20 cellular contexts compared by ENCODE assay signal in the genomic region with DNA sequence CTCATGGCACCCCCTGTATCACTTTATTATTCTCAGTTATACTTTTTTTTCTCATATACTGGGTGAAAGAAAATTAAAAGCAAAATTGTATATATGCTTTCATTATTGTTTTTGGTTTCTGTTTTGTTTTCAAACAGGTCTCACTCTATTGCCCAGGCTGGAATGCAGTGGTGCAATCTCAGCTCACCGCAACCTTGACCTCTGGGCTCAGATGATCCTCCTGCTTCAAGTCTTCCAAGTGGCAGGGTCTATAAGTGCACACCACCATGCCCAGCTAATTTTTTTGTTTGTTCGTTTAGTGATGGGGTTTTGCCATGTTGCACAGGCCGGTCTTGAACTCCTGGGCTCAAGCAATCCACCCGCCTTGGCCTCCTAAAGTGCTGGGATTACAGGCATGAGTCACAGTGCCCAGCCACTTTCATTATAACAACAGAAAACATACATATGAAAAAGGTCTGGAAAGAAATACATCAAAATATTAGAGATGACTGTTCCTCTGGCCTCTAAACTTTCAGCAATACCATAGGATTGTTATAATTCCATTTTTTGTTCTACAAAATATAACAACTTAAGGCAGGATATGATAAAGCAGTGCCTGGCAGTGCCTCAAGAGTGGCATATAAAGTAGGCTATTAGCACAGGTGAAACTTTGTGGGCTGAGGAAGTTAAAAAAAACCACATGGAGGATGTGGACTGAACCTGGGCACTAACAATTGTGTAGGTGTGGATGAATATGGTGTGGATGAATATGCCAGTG. TPM values are rescaled to one million over a fixed set of nuclear protein-coding genes. Genes with fewer than 3 reads are reported as not detected.
DNase-seq lines count a peak whose midpoint lies in the region; ATAC-seq, FAIRE-seq and TF ChIP-seq lines count a peak whose summit lies in the region.
"Had no signal": no experiment of that assay in that cellular context is flagged by ENCODE, and none has a peak within 500 bp of the region (broad histone marks: within the 10 kb centered on the region; RNA-seq: fewer than 3 reads in every experiment).

No MANE protein-coding gene starts in this region.

- H3K36me3 ChIP-seq in HepG2 (replicated peaks in 1 of 2; ENCODE audit: control insufficient read depth in 1 of 2, insufficient read depth in 2 of 2, low read length in 2 of 2), result no peaks in the 10 kb centered on the region
- H3K36me3 ChIP-seq: BLaER1 treated with 17β-estradiol and CSF1 and Interleukin-3, amounts not matched to agents 10 nM and 100 nM; left ventricle myocardium inferior; spleen had no signal

- TF ChIP-seq POLR2A in HepG2 (IDR thresholded peaks at IDR 0.05; ENCODE audit: insufficient read depth in 1 of 2, low read depth in 2 of 2, low read length in 2 of 2), result no peak

- no peak overlapping the region for H3K27ac ChIP-seq in HepG2 (ENCODE audit: extremely low read length, insufficient read depth, low read length)
- H3K27ac ChIP-seq: 22Rv1; BLaER1 treated with 17β-estradiol and CSF1 and Interleukin-3, amounts not matched to agents 10 nM and 100 nM; left ventricle myocardium inferior had no signal

- TF ChIP-seq EP300 in HepG2 (IDR thresholded peaks at IDR 0.05; ENCODE audit: low read depth in 2 of 2, low read length in 2 of 2) (peak in 1 of 2 experiments; percentile 69; a peak in 2 of 4 replicates), HepG2 (CRISPR knock-in tag; IDR thresholded peaks at IDR 0.05; ENCODE audit: borderline replicate concordance) (peak; percentile 47; the same call in 1 of the 2 replicates)

- CTCF ChIA-PET in activated naive CD4-positive, alpha-beta T cell treated with anti-CD3 and anti-CD28 coated beads for 36 hours (lab: Charles Lee), result no interaction called here
- CTCF ChIA-PET in MCF 10A (lab: Yijun Ruan, JAX), result interaction anchor here (0.6 to 1.2 kb wide), 4 partner anchors 18 to 533 kb away, joined by 3 read pairs; no protein-coding TSS in a partner anchor
- CTCF ChIA-PET in HepG2 (lab: Yijun Ruan, JAX; ENCODE audit: low intra/inter-chr PET ratio, low total read pairs), result no interaction called here

- H3K27ac Mint-ChIP-seq in activated naive CD4-positive, alpha-beta T cell treated with anti-CD3 and anti-CD28 coated beads, Interleukin-2, amount 50 U/mL, for 24 hours, result peak overlapping the region; percentile 30
- H3K27ac Mint-ChIP-seq in activated naive CD4-positive, alpha-beta T cell treated with anti-CD3 and anti-CD28 coated beads for 36 hours, result no peak overlapping the region
- peak overlapping the region; percentile 85 for H3K27ac Mint-ChIP-seq in MCF 10A (ENCODE audit: low read depth, unreplicated experiment)
- no peak overlapping the region for H3K27ac Mint-ChIP-seq in naive thymus-derived CD8-positive, alpha-beta T cell
- H3K27ac Mint-ChIP-seq: activated T-helper 1 cell treated with anti-CD3 and anti-CD28 coated beads, Interleukin-12 subunit alpha, Interleukin-12 subunit beta, Interleukin-2, Interleukin-4 antibody, amounts not matched to agents 30 ng/mL and 10 ng/mL and 1 ng/mL, durations not matched to agents 14 hours and 24 hours and 36 hours; naive thymus-derived CD4-positive, alpha-beta T cell; progenitor cell of endocrine pancreas; T-helper 1 cell treated with Interleukin-12 subunit alpha and Interleukin-12 subunit beta and Interleukin-4 antibody, amounts not matched to agents 30 μg/mL and 1 μg/mL, for 36 hours had no signal

- TF ChIP-seq CTCF in MCF 10A (IDR thresholded peaks at IDR 0.05; ENCODE audit: unreplicated experiment) (no peak), HepG2 (CRISPR knock-in tag; IDR thresholded peaks at IDR 0.05) (no peak)

- no peak overlapping the region for H3K4me3 Mint-ChIP-seq in activated naive CD4-positive, alpha-beta T cell treated with anti-CD3 and anti-CD28 coated beads, Interleukin-2, amount 50 U/mL, for 24 hours
- H3K4me3 Mint-ChIP-seq in activated naive CD4-positive, alpha-beta T cell treated with anti-CD3 and anti-CD28 coated beads for 36 hours, result no peak overlapping the region
- H3K4me3 Mint-ChIP-seq in MCF 10A (ENCODE audit: unreplicated experiment), result peak overlapping the region; percentile 20
- no peak overlapping the region for H3K4me3 Mint-ChIP-seq in naive thymus-derived CD8-positive, alpha-beta T cell
- H3K4me3 Mint-ChIP-seq: activated T-helper 1 cell treated with anti-CD3 and anti-CD28 coated beads, Interleukin-12 subunit alpha, Interleukin-12 subunit beta, Interleukin-2, Interleukin-4 antibody, amounts not matched to agents 30 ng/mL and 10 ng/mL and 1 ng/mL, durations not matched to agents 14 hours and 24 hours and 36 hours; naive thymus-derived CD4-positive, alpha-beta T cell; T-helper 1 cell treated with Interleukin-12 subunit alpha and Interleukin-12 subunit beta and Interleukin-4 antibody, amounts not matched to agents 30 μg/mL and 1 μg/mL, for 36 hours had no signal

- ATAC-seq in HepG2 (peak; percentile 90), HG02610 (IDR thresholded peaks at IDR 0.05; ENCODE audit: unreplicated experiment) (no peak)
- no peak for ATAC-seq in naive thymus-derived CD8-positive, alpha-beta T cell
- ATAC-seq: naive thymus-derived CD4-positive, alpha-beta T cell had no signal

- H4K20me1 ChIP-seq in HepG2 (ENCODE audit: insufficient read depth, low read length), result no peaks in the 10 kb centered on the region

- H3K9me3 Mint-ChIP-seq in activated naive CD4-positive, alpha-beta T cell treated with anti-CD3 and anti-CD28 coated beads, Interleukin-2, amount 50 U/mL, for 24 hours, result no peaks in the 10 kb centered on the region
- no peaks in the 10 kb centered on the region for H3K9me3 Mint-ChIP-seq in activated naive CD4-positive, alpha-beta T cell treated with anti-CD3 and anti-CD28 coated beads for 36 hours
- no peaks in the 10 kb centered on the region for H3K9me3 Mint-ChIP-seq in MCF 10A (ENCODE audit: unreplicated experiment)
- peaks cover 0 to 1% (median 0%) of the 10 kb centered on the region in 9 donors for H3K9me3 Mint-ChIP-seq in naive thymus-derived CD8-positive, alpha-beta T cell
- H3K9me3 Mint-ChIP-seq: activated T-helper 1 cell treated with anti-CD3 and anti-CD28 coated beads, Interleukin-12 subunit alpha, Interleukin-12 subunit beta, Interleukin-2, Interleukin-4 antibody, amounts not matched to agents 30 ng/mL and 10 ng/mL and 1 ng/mL, durations not matched to agents 14 hours and 24 hours and 36 hours; T-helper 1 cell treated with Interleukin-12 subunit alpha and Interleukin-12 subunit beta and Interleukin-4 antibody, amounts not matched to agents 30 μg/mL and 1 μg/mL, for 36 hours had no signal

- in situ Hi-C loops in HepG2 (cut with HindIII; ENCODE audit: extremely low pct_ligation_motif_present, low pct_unique_long_range_greater_than_20kb), result no loop called here

- no peak for DNase-seq in activated naive CD4-positive, alpha-beta T cell treated with anti-CD3 and anti-CD28 coated beads for 36 hours
- peak; percentile 69 for DNase-seq in MCF 10A (ENCODE audit: unreplicated experiment)
- DNase-seq in HepG2 (ENCODE audit: low spot score), result peak; percentile 81
- no peak for DNase-seq in UCSD-AML1 (lab: John Stamatoyannopoulos, UW; ENCODE audit: unreplicated experiment)
- no peak for DNase-seq in NCI-H1694 treated with DMSO at 0.1 percent for 48 hours (lab: John Stamatoyannopoulos, UW)
- no peak for DNase-seq in naive thymus-derived CD8-positive, alpha-beta T cell
- DNase-seq: effector CD4-positive, alpha-beta T cell; left ventricle myocardium inferior; naive thymus-derived CD4-positive, alpha-beta T cell; NCI-H1930; SHP77 treated with DMSO at 0.1 percent for 48 hours; spleen had no signal

- H3K36me3 Mint-ChIP-seq in activated naive CD4-positive, alpha-beta T cell treated with anti-CD3 and anti-CD28 coated beads, Interleukin-2, amount 50 U/mL, for 24 hours, result no peaks in the 10 kb centered on the region
- H3K36me3 Mint-ChIP-seq in activated naive CD4-positive, alpha-beta T cell treated with anti-CD3 and anti-CD28 coated beads for 36 hours (ENCODE audit: low read depth), result no peaks in the 10 kb centered on the region
- H3K36me3 Mint-ChIP-seq in MCF 10A (ENCODE audit: insufficient read depth, unreplicated experiment), result no peaks in the 10 kb centered on the region
- H3K36me3 Mint-ChIP-seq in naive thymus-derived CD8-positive, alpha-beta T cell, result no peaks in the 10 kb centered on the region
- H3K36me3 Mint-ChIP-seq: naive thymus-derived CD4-positive, alpha-beta T cell had no signal

- H3K79me2 ChIP-seq in HepG2 (ENCODE audit: insufficient read depth, low read length), result no peaks in the 10 kb centered on the region

- 12% methylated on average over 4 of the region's 4 CpGs for WGBS in HepG2 (ENCODE audit: low lambda C conversion rate)

- H3K4me2 ChIP-seq in HepG2 (ENCODE audit: low read depth, low read length), result peak overlapping the region; percentile 33
- H3K4me2 ChIP-seq: BLaER1 treated with 17β-estradiol and CSF1 and Interleukin-3, amounts not matched to agents 10 nM and 100 nM had no signal

- H3K9ac ChIP-seq in HepG2 (ENCODE audit: insufficient read depth, low read depth, low read length), result no peak overlapping the region
- H3K9ac ChIP-seq: BLaER1 treated with 17β-estradiol and CSF1 and Interleukin-3, amounts not matched to agents 10 nM and 100 nM had no signal

- H3K4me1 Mint-ChIP-seq in activated naive CD4-positive, alpha-beta T cell treated with anti-CD3 and anti-CD28 coated beads, Interleukin-2, amount 50 U/mL, for 24 hours, result peaks cover 2% of the 10 kb centered on the region
- peaks cover 2% of the 10 kb centered on the region for H3K4me1 Mint-ChIP-seq in activated naive CD4-positive, alpha-beta T cell treated with anti-CD3 and anti-CD28 coated beads for 36 hours (ENCODE audit: low read depth)
- peaks cover 17% of the 10 kb centered on the region for H3K4me1 Mint-ChIP-seq in MCF 10A (ENCODE audit: insufficient read depth, unreplicated experiment)
- peaks cover 0 to 2% (median 2%) of the 10 kb centered on the region in 4 donors for H3K4me1 Mint-ChIP-seq in naive thymus-derived CD8-positive, alpha-beta T cell

- intact Hi-C loops in activated naive CD4-positive, alpha-beta T cell treated with anti-CD3 and anti-CD28 coated beads for 36 hours (cut with micrococcal nuclease), result no loop called here
- intact Hi-C loops in MCF 10A (cut with micrococcal nuclease) (no loop called here), HepG2 (cut with micrococcal nuclease; ENCODE audit: unreplicated experiment) (loop anchor here (2.0 to 5.0 kb wide), 2 partner anchors 34 to 58 kb away; no protein-coding TSS in a partner anchor)

- H3K27me3 Mint-ChIP-seq in activated naive CD4-positive, alpha-beta T cell treated with anti-CD3 and anti-CD28 coated beads, Interleukin-2, amount 50 U/mL, for 24 hours, result peaks cover 18% of the 10 kb centered on the region
- H3K27me3 Mint-ChIP-seq in activated naive CD4-positive, alpha-beta T cell treated with anti-CD3 and anti-CD28 coated beads for 36 hours (ENCODE audit: low read depth), result peaks cover 24% of the 10 kb centered on the region
- H3K27me3 Mint-ChIP-seq in MCF 10A (ENCODE audit: insufficient read depth, unreplicated experiment), result no peaks in the 10 kb centered on the region
- H3K27me3 Mint-ChIP-seq in naive thymus-derived CD8-positive, alpha-beta T cell, result peaks cover 14 to 42% (median 19%) of the 10 kb centered on the region in 5 donors

- peak; percentile 88 for FAIRE-seq in HepG2 (lab: Jason Lieb, UNC)
- FAIRE-seq: H1 had no signal

- H3K9me3 ChIP-seq in HepG2 (ENCODE audit: low read length), result no peaks in the 10 kb centered on the region
- H3K9me3 ChIP-seq: BLaER1 treated with 17β-estradiol and CSF1 and Interleukin-3, amounts not matched to agents 10 nM and 100 nM; left ventricle myocardium inferior; spleen had no signal

- H2AFZ ChIP-seq in HepG2 (ENCODE audit: low read length), result no peak overlapping the region

- POLR2A ChIA-PET in MCF 10A (lab: Yijun Ruan, JAX) (interaction anchor here (0.7 to 1.7 kb wide), 4 partner anchors 8 to 454 kb away, joined by 3 to 5 read pairs (median 3); a partner anchor contains a TSS), HepG2 (lab: Yijun Ruan, JAX) (interaction anchor here (1.1 kb wide), 1 partner anchor 161 kb away, joined by 3 read pairs; no protein-coding TSS in a partner anchor)
- POLR2A ChIA-PET in naive thymus-derived CD8-positive, alpha-beta T cell (lab: Charles Lee), result no interaction called here

- no peaks in the 10 kb centered on the region for H3K27me3 ChIP-seq in HepG2 (ENCODE audit: control insufficient read depth in 1 of 2, insufficient read depth in 2 of 2, low read length in 2 of 2)

- no peak overlapping the region for H3K4me3 ChIP-seq in HepG2 (replicated peaks in 1 of 3; ENCODE audit: insufficient read depth in 1 of 3, low read depth in 2 of 3, low read length in 3 of 3)
- H3K4me3 ChIP-seq: BLaER1 treated with 17β-estradiol and CSF1 and Interleukin-3, amounts not matched to agents 10 nM and 100 nM; left ventricle myocardium inferior; spleen had no signal

- peaks cover 69% of the 10 kb centered on the region for H3K4me1 ChIP-seq in HepG2 (ENCODE audit: insufficient read depth, low read length)
- H3K4me1 ChIP-seq: BLaER1 treated with 17β-estradiol and CSF1 and Interleukin-3, amounts not matched to agents 10 nM and 100 nM had no signal

- TF ChIP-seq RAD21 in HepG2 (CRISPR knock-in tag; IDR thresholded peaks at IDR 0.05), result no peak

- BruUV-seq in MCF 10A (replicated peaks; lab: Mats Ljungman, UMichigan), result no TSS peak
- no TSS peak for BruUV-seq in HepG2 (replicated peaks; lab: Mats Ljungman, UMichigan)

RNA-seq across cellular contexts. Expression of a gene that starts 5.8 kb away (rescaled TPM):
- total RNA-seq in activated naive CD4-positive, alpha-beta T cell treated with anti-CD3 and anti-CD28 coated beads for 36 hours, result not detected
- total RNA-seq in MCF 10A (2022) (53.0 and 96.4 TPM in 2 replicates), HepG2 (2016; rRNA removed; fragmentation: Illumina TruSeq; extraction: Trizol) (9.5 and 11.5 TPM in 2 replicates)
- 1.3 and 1.5 TPM in 2 replicates for total RNA-seq in HepG2 (2016; cell fraction: cytosol; rRNA removed; fragmentation: Illumina TruSeq; extraction: Trizol; ENCODE audit: low read depth)
- total RNA-seq in HepG2 (2016; cell fraction: insoluble cytoplasmic fraction; rRNA removed; fragmentation: Illumina TruSeq; extraction: Trizol), result 8.3 and 13.6 TPM in 2 replicates
- total RNA-seq in HepG2 (2016; cell fraction: membrane; rRNA removed; fragmentation: Illumina TruSeq; extraction: Trizol), result 5.1 and 5.6 TPM in 2 replicates
- 13.7 and 18.2 TPM in 2 replicates for total RNA-seq in HepG2 (2016; cell fraction: nucleus; rRNA removed; fragmentation: Illumina TruSeq; extraction: Trizol)
- 7.8 and 9.6 TPM in 2 replicates for polyA plus RNA-seq in HepG2 (2011; rRNA removed)
- 7.1 and 7.6 TPM in 2 replicates for polyA plus RNA-seq in HepG2 (2011; cell fraction: cytosol; rRNA removed)
- 4.4 and 6.7 TPM in 2 replicates for polyA plus RNA-seq in HepG2 (2011; cell fraction: nucleus; rRNA removed)
- polyA plus RNA-seq in HepG2 (2012), result 5.3 and 6.6 TPM in 2 replicates
- polyA plus RNA-seq in HepG2 (2016; cell fraction: cytosol; fragmentation: Illumina TruSeq; extraction: Trizol; ENCODE audit: low read depth), result 1.1 and 1.3 TPM in 2 replicates
- 8.4 and 8.8 TPM in 2 replicates for polyA plus RNA-seq in HepG2 (2016; cell fraction: insoluble cytoplasmic fraction; fragmentation: Illumina TruSeq; extraction: Trizol; ENCODE audit: low read depth)
- 3.4 and 3.5 TPM in 2 replicates for polyA plus RNA-seq in HepG2 (2016; cell fraction: membrane; fragmentation: Illumina TruSeq; extraction: Trizol; ENCODE audit: low read depth)
- polyA plus RNA-seq in HepG2 (2016; cell fraction: nucleus; fragmentation: Illumina TruSeq; extraction: Trizol; ENCODE audit: insufficient read depth, low read depth), result 19.5 and 23.9 TPM in 2 replicates
- 31.5 and 36.2 TPM in 2 replicates for polyA minus RNA-seq in HepG2 (2011; rRNA and poly(A)+ RNA removed; ENCODE audit: low replicate concordance)
- 6.3 and 7.2 TPM in 2 replicates for polyA minus RNA-seq in HepG2 (2011; cell fraction: cytosol; rRNA and poly(A)+ RNA removed)
- polyA minus RNA-seq in HepG2 (2011; cell fraction: nucleus; rRNA and poly(A)+ RNA removed), result 9.5 and 11.9 TPM in 2 replicates
- total RNA-seq in naive thymus-derived CD8-positive, alpha-beta T cell, result not detected
- not detected for polyA plus RNA-seq in naive thymus-derived CD8-positive, alpha-beta T cell
- total RNA-seq: activated T-helper 1 cell treated with anti-CD3 and anti-CD28 coated beads, Interleukin-12 subunit alpha, Interleukin-12 subunit beta, Interleukin-2, Interleukin-4 antibody, amounts not matched to agents 30 ng/mL and 10 ng/mL and 1 ng/mL, durations not matched to agents 14 hours and 24 hours and 36 hours had no signal
- polyA plus RNA-seq: naive thymus-derived CD4-positive, alpha-beta T cell had no signal

Comparison
In these comparisons a context has a peak if more than half of its experiments do, and no peak if none do; other contexts are left out.
1. H3K27ac Mint-ChIP-seq: peak in activated naive CD4-positive, alpha-beta T cell treated with anti-CD3 and anti-CD28 coated beads, Interleukin-2, amount 50 U/mL, for 24 hours (single experiment) and MCF 10A (single experiment); none in activated naive CD4-positive, alpha-beta T cell treated with anti-CD3 and anti-CD28 coated beads for 36 hours (single experiment) and naive thymus-derived CD8-positive, alpha-beta T cell (0 of 10).
2. DNase-seq: peak in MCF 10A (single experiment) and HepG2 (single experiment); none in activated naive CD4-positive, alpha-beta T cell treated with anti-CD3 and anti-CD28 coated beads for 36 hours (single experiment), UCSD-AML1 (single experiment), NCI-H1694 treated with DMSO at 0.1 percent for 48 hours (single experiment) and naive thymus-derived CD8-positive, alpha-beta T cell (0 of 10).